8 cellular contexts compared by ENCODE assay signal in genomic region chr9:131657031-131657377, GRCh38.
DNase-seq lines count a peak whose midpoint lies in the region; ATAC-seq, FAIRE-seq and TF ChIP-seq lines count a peak whose summit lies in the region.

No MANE protein-coding gene starts in this region.

- H3K9ac ChIP-seq in endothelial cell of umbilical vein (replicated peaks; ENCODE audit: extremely low read depth, insufficient read depth, low read length): peak overlapping the region; percentile 65

- H3K27ac ChIP-seq in PC-9: peak overlapping the region; percentile 90
- H3K27ac ChIP-seq in endothelial cell of umbilical vein (ENCODE audit: insufficient read depth, low read depth, low read length): peak overlapping the region; percentile 95
- peak overlapping the region; percentile 1 for H3K27ac ChIP-seq in temporal lobe (ENCODE audit: low read depth, low read length)
- no peak overlapping the region for H3K27ac ChIP-seq in osteoblast (ENCODE audit: low read depth, low read length)

- peaks cover 73% of the 10 kb centered on the region for H3K4me1 Mint-ChIP-seq in activated CD8-positive, alpha-beta memory T cell treated with anti-CD3 and anti-CD28 coated beads, Interleukin-2, amount 10 ng/mL, durations not matched to agents 7 days and 5 days

- peak overlapping the region; percentile 86 for H3K27ac Mint-ChIP-seq in activated CD8-positive, alpha-beta memory T cell treated with anti-CD3 and anti-CD28 coated beads, Interleukin-2, amount 10 ng/mL, durations not matched to agents 7 days and 5 days

- CTCF ChIA-PET in activated CD8-positive, alpha-beta memory T cell treated with anti-CD3 and anti-CD28 coated beads, Interleukin-2, amount 10 ng/mL, durations not matched to agents 7 days and 5 days (lab: Charles Lee): interaction anchor here (0.7 to 1.1 kb wide), 4 partner anchors 21 to 156 kb away, joined by 3 read pairs; partner anchors contain the start of gene RAPGEF1
- CTCF ChIA-PET in PC-9 (lab: Charles Lee) (no interaction called here), endothelial cell of umbilical vein (lab: Charles Lee) (interaction anchor here (0.7 to 2.7 kb wide), 5 partner anchors 12 to 82 kb away, joined by 3 to 15 read pairs (median 4); partner anchors contain the start of gene RAPGEF1)

- BruUV-seq in PC-9 (replicated peaks; lab: Mats Ljungman, UMichigan) (no TSS peak), endothelial cell of umbilical vein (replicated peaks; lab: Mats Ljungman, UMichigan) (no TSS peak)

- H3K9me2 ChIP-seq in PC-9 (ENCODE audit: insufficient read depth): no peaks in the 10 kb centered on the region

- intact Hi-C loops in PC-9 (cut with micrococcal nuclease; ENCODE audit: unreplicated experiment) (no loop called here), endothelial cell of umbilical vein (cut with micrococcal nuclease) (no loop called here)

- no peak for FAIRE-seq in endothelial cell of umbilical vein (lab: Jason Lieb, UNC)

- H3K4me3 ChIP-seq in PC-9 (no peak overlapping the region), endothelial cell of umbilical vein (replicated peaks in 1 of 3; ENCODE audit: insufficient read depth in 1 of 3, low read depth in 1 of 3, low read length in 3 of 3) (no peak overlapping the region), osteoblast (ENCODE audit: insufficient read depth, low read length) (no peak overlapping the region)

- H3K4me3 Mint-ChIP-seq in activated CD8-positive, alpha-beta memory T cell treated with anti-CD3 and anti-CD28 coated beads, Interleukin-2, amount 10 ng/mL, durations not matched to agents 7 days and 5 days: peak overlapping the region; percentile 1

- H3K9me3 ChIP-seq in PC-9 (ENCODE audit: insufficient read depth, low read depth): no peaks in the 10 kb centered on the region
- no peaks in the 10 kb centered on the region for H3K9me3 ChIP-seq in endothelial cell of umbilical vein (replicated peaks; ENCODE audit: control insufficient read depth, insufficient read depth, low read length)
- H3K9me3 ChIP-seq in osteoblast (ENCODE audit: low read depth, low read length): no peaks in the 10 kb centered on the region

- H2AFZ ChIP-seq in PC-9 (no peak overlapping the region), endothelial cell of umbilical vein (ENCODE audit: low read depth, low read length) (no peak overlapping the region), osteoblast (ENCODE audit: low read length) (no peak overlapping the region)

- no peaks in the 10 kb centered on the region for H4K20me1 ChIP-seq in PC-9 (ENCODE audit: insufficient read depth)
- no peaks in the 10 kb centered on the region for H4K20me1 ChIP-seq in endothelial cell of umbilical vein (replicated peaks; ENCODE audit: control insufficient read depth, extremely low read depth, insufficient read depth, low read length)
- H4K20me1 ChIP-seq in osteoblast (ENCODE audit: insufficient read depth, low read length): peaks cover 18% of the 10 kb centered on the region

- no peaks in the 10 kb centered on the region for H3K36me3 ChIP-seq in PC-9 (ENCODE audit: low read depth)
- no peaks in the 10 kb centered on the region for H3K36me3 ChIP-seq in endothelial cell of umbilical vein (ENCODE audit: control insufficient read depth in 2 of 2, extremely low read depth in 1 of 2, insufficient read depth in 2 of 2, low read length in 2 of 2)
- no peaks in the 10 kb centered on the region for H3K36me3 ChIP-seq in osteoblast (ENCODE audit: insufficient read depth, low read length)

- H3K4me2 ChIP-seq in PC-9 (peak overlapping the region; percentile 73), endothelial cell of umbilical vein (ENCODE audit: insufficient read depth, low read length) (peak overlapping the region; percentile 28), osteoblast (ENCODE audit: insufficient read depth, low read length) (no peak overlapping the region)

- no peaks in the 10 kb centered on the region for H3K27me3 Mint-ChIP-seq in activated CD8-positive, alpha-beta memory T cell treated with anti-CD3 and anti-CD28 coated beads, Interleukin-2, amount 10 ng/mL, durations not matched to agents 7 days and 5 days

- ATAC-seq in activated CD8-positive, alpha-beta memory T cell treated with anti-CD3 and anti-CD28 coated beads, Interleukin-2, amount 10 ng/mL, durations not matched to agents 7 days and 5 days: peak; percentile 44

- H3K9me1 ChIP-seq in endothelial cell of umbilical vein (replicated peaks; ENCODE audit: control insufficient read depth, extremely low read depth, insufficient read depth, low read length): no peaks in the 10 kb centered on the region

- POLR2A ChIA-PET in PC-9 (lab: Charles Lee; ENCODE audit: unreplicated experiment): no interaction called here
- POLR2A ChIA-PET in endothelial cell of umbilical vein (lab: Charles Lee): interaction anchor here (0.8 kb wide), 1 partner anchor 57 kb away, joined by 5 read pairs; no protein-coding TSS in a partner anchor

- H3K79me2 ChIP-seq in PC-9 (ENCODE audit: low read depth) (peaks cover 19% of the 10 kb centered on the region; the same call in 1 of the 2 replicates), endothelial cell of umbilical vein (ENCODE audit: control insufficient read depth, insufficient read depth, low read length) (peaks cover 70% of the 10 kb centered on the region), osteoblast (ENCODE audit: insufficient read depth, low read length) (peaks cover 82% of the 10 kb centered on the region)

- no peak for TF ChIP-seq POLR2A in endothelial cell of umbilical vein (IDR thresholded peaks at IDR 0.05; ENCODE audit: low read depth, low read length)

- dilution Hi-C loops in endothelial cell of umbilical vein (cut with MboI; ENCODE audit: extremely low pct_ligation_motif_present, low sequenced_read_pairs): no loop called here

- TF ChIP-seq CTCF in PC-9 (conservative IDR thresholded peaks at IDR 0.05) (no peak), endothelial cell of umbilical vein (IDR thresholded peaks at IDR 0.05; ENCODE audit: extremely low read depth in 1 of 2, insufficient read depth in 1 of 2, low read depth in 1 of 2, low read length in 2 of 2) (no peak), osteoblast (IDR thresholded peaks at IDR 0.05; ENCODE audit: extremely low read depth, low read depth, low read length) (no peak)

- H3K4me1 ChIP-seq in PC-9 (replicated peaks; ENCODE audit: insufficient read depth) (peaks cover 45% of the 10 kb centered on the region), endothelial cell of umbilical vein (ENCODE audit: control insufficient read depth, extremely low read depth, insufficient read depth, low read length) (peaks cover 63% of the 10 kb centered on the region), osteoblast (ENCODE audit: insufficient read depth, low read length) (peaks cover 19% of the 10 kb centered on the region)

- H3K27me3 ChIP-seq in PC-9 (ENCODE audit: insufficient read depth, low read depth) (no peaks in the 10 kb centered on the region), endothelial cell of umbilical vein (ENCODE audit: control insufficient read depth in 2 of 2, insufficient read depth in 2 of 2, low read length in 2 of 2) (no peaks in the 10 kb centered on the region), osteoblast (ENCODE audit: insufficient read depth, low read length) (no peaks in the 10 kb centered on the region)

- no peak for DNase-seq in activated CD8-positive, alpha-beta memory T cell treated with anti-CD3 and anti-CD28 coated beads, Interleukin-2, amount 10 ng/mL, durations not matched to agents 7 days and 5 days
- no peak for DNase-seq in activated CD8-positive, alpha-beta memory T cell treated with anti-CD3 and anti-CD28 coated beads, Interleukin-2, amount 50 U/mL, for 48 hours
- no peak for DNase-seq in PC-9
- no peak for DNase-seq in endothelial cell of umbilical vein (ENCODE audit: low read depth, low spot score)
- no peak for DNase-seq in osteoblast (ENCODE audit: insufficient read length, low spot score, missing footprints)
- no peak for DNase-seq in inferior parietal cortex (ENCODE audit: extremely low spot score)
- DNase-seq in NOMO-1 (lab: John Stamatoyannopoulos, UW; ENCODE audit: unreplicated experiment in 2 of 2): no peak

- peaks cover 25% of the 10 kb centered on the region for H3F3A ChIP-seq in PC-9 (ENCODE audit: insufficient read depth, low read depth)

- peaks cover 7% of the 10 kb centered on the region for H3K36me3 Mint-ChIP-seq in activated CD8-positive, alpha-beta memory T cell treated with anti-CD3 and anti-CD28 coated beads, Interleukin-2, amount 10 ng/mL, durations not matched to agents 7 days and 5 days

- H3K9me3 Mint-ChIP-seq in activated CD8-positive, alpha-beta memory T cell treated with anti-CD3 and anti-CD28 coated beads, Interleukin-2, amount 10 ng/mL, durations not matched to agents 7 days and 5 days (ENCODE audit: low read depth): no peaks in the 10 kb centered on the region

TF ChIP-seq in endothelial cell of umbilical vein, 7 proteins besides CTCF, POLR2A, EP300 and RAD21:
- TF ChIP-seq JUN (IDR thresholded peaks at IDR 0.05; ENCODE audit: borderline replicate concordance, insufficient read depth, insufficient read length, low read depth): no peak
- TF ChIP-seq FOS (IDR thresholded peaks at IDR 0.05; ENCODE audit: borderline replicate concordance, insufficient read depth, low read length): no peak
- TF ChIP-seq MAX (IDR thresholded peaks at IDR 0.05; ENCODE audit: insufficient read depth, insufficient read length): no peak
TF ChIP-seq in endothelial cell of umbilical vein: peak in this region for 0.
